Comparison of ENCODE assay signal across 2 cellular contexts in genomic region chrX:48166322-48166721, GRCh38. TPM values are rescaled to one million over a fixed set of nuclear protein-coding genes. Genes with fewer than 3 reads are reported as not detected.
"Had no signal": no experiment of that assay in that cellular context is flagged by ENCODE, and none has a peak within 500 bp of the region (broad histone marks: within the 10 kb centered on the region; RNA-seq: fewer than 3 reads in every experiment).

No MANE protein-coding gene starts in this region.

RNA-seq across cellular contexts. Expression of gene SSX5, which starts 30.3 kb away (rescaled TPM):
- total RNA-seq: G401, GM12878 had no signal

RNA-seq across cellular contexts. Expression of gene SPACA5B, which starts 35.9 kb away (rescaled TPM):
- total RNA-seq: G401, GM12878 had no signal
